ENCODE assay signal across 1 cellular context in genomic region chr18:48767090-48767670, GRCh38.
TF ChIP-seq lines count a peak whose summit lies in the region.

No MANE protein-coding gene starts in this region.

TF ChIP-seq in H1, 55 proteins besides CTCF, POLR2A, EP300 and RAD21 (continued from another document):
- TF ChIP-seq, protein P1, sequence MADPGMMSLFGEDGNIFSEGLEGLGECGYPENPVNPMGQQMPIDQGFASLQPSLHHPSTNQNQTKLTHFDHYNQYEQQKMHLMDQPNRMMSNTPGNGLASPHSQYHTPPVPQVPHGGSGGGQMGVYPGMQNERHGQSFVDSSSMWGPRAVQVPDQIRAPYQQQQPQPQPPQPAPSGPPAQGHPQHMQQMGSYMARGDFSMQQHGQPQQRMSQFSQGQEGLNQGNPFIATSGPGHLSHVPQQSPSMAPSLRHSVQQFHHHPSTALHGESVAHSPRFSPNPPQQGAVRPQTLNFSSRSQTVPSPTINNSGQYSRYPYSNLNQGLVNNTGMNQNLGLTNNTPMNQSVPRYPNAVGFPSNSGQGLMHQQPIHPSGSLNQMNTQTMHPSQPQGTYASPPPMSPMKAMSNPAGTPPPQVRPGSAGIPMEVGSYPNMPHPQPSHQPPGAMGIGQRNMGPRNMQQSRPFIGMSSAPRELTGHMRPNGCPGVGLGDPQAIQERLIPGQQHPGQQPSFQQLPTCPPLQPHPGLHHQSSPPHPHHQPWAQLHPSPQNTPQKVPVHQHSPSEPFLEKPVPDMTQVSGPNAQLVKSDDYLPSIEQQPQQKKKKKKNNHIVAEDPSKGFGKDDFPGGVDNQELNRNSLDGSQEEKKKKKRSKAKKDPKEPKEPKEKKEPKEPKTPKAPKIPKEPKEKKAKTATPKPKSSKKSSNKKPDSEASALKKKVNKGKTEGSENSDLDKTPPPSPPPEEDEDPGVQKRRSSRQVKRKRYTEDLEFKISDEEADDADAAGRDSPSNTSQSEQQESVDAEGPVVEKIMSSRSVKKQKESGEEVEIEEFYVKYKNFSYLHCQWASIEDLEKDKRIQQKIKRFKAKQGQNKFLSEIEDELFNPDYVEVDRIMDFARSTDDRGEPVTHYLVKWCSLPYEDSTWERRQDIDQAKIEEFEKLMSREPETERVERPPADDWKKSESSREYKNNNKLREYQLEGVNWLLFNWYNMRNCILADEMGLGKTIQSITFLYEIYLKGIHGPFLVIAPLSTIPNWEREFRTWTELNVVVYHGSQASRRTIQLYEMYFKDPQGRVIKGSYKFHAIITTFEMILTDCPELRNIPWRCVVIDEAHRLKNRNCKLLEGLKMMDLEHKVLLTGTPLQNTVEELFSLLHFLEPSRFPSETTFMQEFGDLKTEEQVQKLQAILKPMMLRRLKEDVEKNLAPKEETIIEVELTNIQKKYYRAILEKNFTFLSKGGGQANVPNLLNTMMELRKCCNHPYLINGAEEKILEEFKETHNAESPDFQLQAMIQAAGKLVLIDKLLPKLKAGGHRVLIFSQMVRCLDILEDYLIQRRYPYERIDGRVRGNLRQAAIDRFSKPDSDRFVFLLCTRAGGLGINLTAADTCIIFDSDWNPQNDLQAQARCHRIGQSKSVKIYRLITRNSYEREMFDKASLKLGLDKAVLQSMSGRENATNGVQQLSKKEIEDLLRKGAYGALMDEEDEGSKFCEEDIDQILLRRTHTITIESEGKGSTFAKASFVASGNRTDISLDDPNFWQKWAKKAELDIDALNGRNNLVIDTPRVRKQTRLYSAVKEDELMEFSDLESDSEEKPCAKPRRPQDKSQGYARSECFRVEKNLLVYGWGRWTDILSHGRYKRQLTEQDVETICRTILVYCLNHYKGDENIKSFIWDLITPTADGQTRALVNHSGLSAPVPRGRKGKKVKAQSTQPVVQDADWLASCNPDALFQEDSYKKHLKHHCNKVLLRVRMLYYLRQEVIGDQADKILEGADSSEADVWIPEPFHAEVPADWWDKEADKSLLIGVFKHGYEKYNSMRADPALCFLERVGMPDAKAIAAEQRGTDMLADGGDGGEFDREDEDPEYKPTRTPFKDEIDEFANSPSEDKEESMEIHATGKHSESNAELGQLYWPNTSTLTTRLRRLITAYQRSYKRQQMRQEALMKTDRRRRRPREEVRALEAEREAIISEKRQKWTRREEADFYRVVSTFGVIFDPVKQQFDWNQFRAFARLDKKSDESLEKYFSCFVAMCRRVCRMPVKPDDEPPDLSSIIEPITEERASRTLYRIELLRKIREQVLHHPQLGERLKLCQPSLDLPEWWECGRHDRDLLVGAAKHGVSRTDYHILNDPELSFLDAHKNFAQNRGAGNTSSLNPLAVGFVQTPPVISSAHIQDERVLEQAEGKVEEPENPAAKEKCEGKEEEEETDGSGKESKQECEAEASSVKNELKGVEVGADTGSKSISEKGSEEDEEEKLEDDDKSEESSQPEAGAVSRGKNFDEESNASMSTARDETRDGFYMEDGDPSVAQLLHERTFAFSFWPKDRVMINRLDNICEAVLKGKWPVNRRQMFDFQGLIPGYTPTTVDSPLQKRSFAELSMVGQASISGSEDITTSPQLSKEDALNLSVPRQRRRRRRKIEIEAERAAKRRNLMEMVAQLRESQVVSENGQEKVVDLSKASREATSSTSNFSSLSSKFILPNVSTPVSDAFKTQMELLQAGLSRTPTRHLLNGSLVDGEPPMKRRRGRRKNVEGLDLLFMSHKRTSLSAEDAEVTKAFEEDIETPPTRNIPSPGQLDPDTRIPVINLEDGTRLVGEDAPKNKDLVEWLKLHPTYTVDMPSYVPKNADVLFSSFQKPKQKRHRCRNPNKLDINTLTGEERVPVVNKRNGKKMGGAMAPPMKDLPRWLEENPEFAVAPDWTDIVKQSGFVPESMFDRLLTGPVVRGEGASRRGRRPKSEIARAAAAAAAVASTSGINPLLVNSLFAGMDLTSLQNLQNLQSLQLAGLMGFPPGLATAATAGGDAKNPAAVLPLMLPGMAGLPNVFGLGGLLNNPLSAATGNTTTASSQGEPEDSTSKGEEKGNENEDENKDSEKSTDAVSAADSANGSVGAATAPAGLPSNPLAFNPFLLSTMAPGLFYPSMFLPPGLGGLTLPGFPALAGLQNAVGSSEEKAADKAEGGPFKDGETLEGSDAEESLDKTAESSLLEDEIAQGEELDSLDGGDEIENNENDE (IDR thresholded peaks at IDR 0.05; ENCODE audit: insufficient replicate concordance, low read length), result no peak
- no peak for TF ChIP-seq MAFK (IDR thresholded peaks at IDR 0.05; ENCODE audit: low read depth, low read length)
- TF ChIP-seq KDM1A (IDR thresholded peaks at IDR 0.05; ENCODE audit: borderline replicate concordance, low read length), result no peak
- no peak for TF ChIP-seq GABPA (IDR thresholded peaks at IDR 0.05; ENCODE audit: borderline replicate concordance, insufficient read depth, low read length)
- TF ChIP-seq POLR2AphosphoS5 (IDR thresholded peaks at IDR 0.05; ENCODE audit: low read depth, low read length), result no peak
- TF ChIP-seq ZNF274 (IDR thresholded peaks at IDR 0.05; ENCODE audit: borderline replicate concordance, extremely low read depth, low read length), result no peak
